21 cellular contexts compared by ENCODE assay signal in genomic region chr3:8639585-8639984, GRCh38. TPM values are rescaled to one million over a fixed set of nuclear protein-coding genes. Genes with fewer than 3 reads are reported as not detected.
"Had no signal": no experiment of that assay in that cellular context is flagged by ENCODE, and none has a peak within 500 bp of the region (broad histone marks: within the 10 kb centered on the region; RNA-seq: fewer than 3 reads in every experiment).

No MANE protein-coding gene starts in this region.

- H3K27me3 ChIP-seq: SJSA1 had no signal

- H3K27ac ChIP-seq: RWPE1, SJSA1, SK-N-MC had no signal

- H3K4me3 ChIP-seq: K562, SJSA1, SK-N-MC had no signal

- DNase-seq: IMR-90; MV-4-11; NCI-H1048; NCI-H1105; NCI-H1417; NCI-H1436 treated with DMSO at 0.1 percent for 48 hours; NCI-H1694; NCI-H187 treated with DMSO at 0.1 percent for 48 hours; NCI-H2029 treated with DMSO at 0.1 percent for 48 hours; NCI-H2171; NCI-H226; NCI-H446; NCI-H510A; NCI-H524 treated with DMSO at 0.1 percent for 48 hours; NCI-H774; NK-92 treated with Interleukin-12 subunit alpha and Interleukin-12 subunit beta, amount 100 ng/mL, for 24 hours; SHP77 had no signal

- H3K9me3 ChIP-seq: SJSA1 had no signal

- H3K4me1 ChIP-seq: SJSA1 had no signal

- H3K36me3 ChIP-seq: SJSA1 had no signal

RNA-seq across cellular contexts. Expression of gene SSUH2, which starts 5.0 kb away (rescaled TPM):
- total RNA-seq: IMR-90, K562 had no signal
